ENCODE assay signal across 3 cellular contexts in the genomic region with DNA sequence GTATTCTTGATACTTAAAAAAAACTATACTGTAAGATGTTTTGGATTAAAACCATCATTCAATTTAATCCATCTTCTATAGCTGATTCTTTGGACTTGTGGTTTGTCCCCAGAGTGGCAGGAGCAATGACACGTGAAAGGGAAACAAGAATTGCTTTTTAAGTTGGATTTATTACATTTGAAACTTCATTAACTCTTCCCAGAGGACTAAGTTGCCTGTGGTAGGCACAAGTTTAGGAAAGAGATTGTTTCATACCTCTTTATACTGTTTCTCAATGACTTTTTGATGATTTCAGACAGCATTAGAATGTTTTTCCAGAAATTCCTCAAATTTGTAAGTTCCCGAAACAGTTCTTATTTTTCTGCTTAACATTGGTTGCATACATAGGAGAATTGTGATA.
TF ChIP-seq lines count a peak whose summit lies in the region.

No MANE protein-coding gene starts in this region.

TF ChIP-seq in SK-N-SH treated with all-trans-retinoic acid at 6 μM for 48 hours, 23 proteins besides CTCF, POLR2A, EP300 and RAD21 (continued from another document):
- TF ChIP-seq ZNF8 (CRISPR knock-in tag; IDR thresholded peaks at IDR 0.05) = peak; percentile 52; the same call in 1 of the 2 replicates
- no peak for TF ChIP-seq ARNTL (CRISPR knock-in tag; IDR thresholded peaks at IDR 0.05; ENCODE audit: borderline replicate concordance, low read depth)

TF ChIP-seq in SK-N-SH, 30 proteins besides CTCF, POLR2A, EP300 and RAD21:
- TF ChIP-seq MAX (IDR thresholded peaks at IDR 0.05; ENCODE audit: low read depth) (no peak), RCOR1 (IDR thresholded peaks at IDR 0.05; ENCODE audit: low read length) (no peak), SIN3A (IDR thresholded peaks at IDR 0.05; ENCODE audit: borderline replicate concordance, low read depth, low read length) (no peak), TAF1 (IDR thresholded peaks at IDR 0.05; ENCODE audit: borderline replicate concordance, low read depth, low read length) (no peak), YY1 (IDR thresholded peaks at IDR 0.05; ENCODE audit: low read depth) (no peak), GATA2 (CRISPR knock-in tag; IDR thresholded peaks at IDR 0.05) (no peak), FOXJ3 (CRISPR knock-in tag; IDR thresholded peaks at IDR 0.05) (no peak), FOXM1 (IDR thresholded peaks at IDR 0.05; ENCODE audit: low read depth) (no peak), MXI1 (IDR thresholded peaks at IDR 0.05; ENCODE audit: low read depth, low read length) (no peak)
- TF ChIP-seq, protein P1, sequence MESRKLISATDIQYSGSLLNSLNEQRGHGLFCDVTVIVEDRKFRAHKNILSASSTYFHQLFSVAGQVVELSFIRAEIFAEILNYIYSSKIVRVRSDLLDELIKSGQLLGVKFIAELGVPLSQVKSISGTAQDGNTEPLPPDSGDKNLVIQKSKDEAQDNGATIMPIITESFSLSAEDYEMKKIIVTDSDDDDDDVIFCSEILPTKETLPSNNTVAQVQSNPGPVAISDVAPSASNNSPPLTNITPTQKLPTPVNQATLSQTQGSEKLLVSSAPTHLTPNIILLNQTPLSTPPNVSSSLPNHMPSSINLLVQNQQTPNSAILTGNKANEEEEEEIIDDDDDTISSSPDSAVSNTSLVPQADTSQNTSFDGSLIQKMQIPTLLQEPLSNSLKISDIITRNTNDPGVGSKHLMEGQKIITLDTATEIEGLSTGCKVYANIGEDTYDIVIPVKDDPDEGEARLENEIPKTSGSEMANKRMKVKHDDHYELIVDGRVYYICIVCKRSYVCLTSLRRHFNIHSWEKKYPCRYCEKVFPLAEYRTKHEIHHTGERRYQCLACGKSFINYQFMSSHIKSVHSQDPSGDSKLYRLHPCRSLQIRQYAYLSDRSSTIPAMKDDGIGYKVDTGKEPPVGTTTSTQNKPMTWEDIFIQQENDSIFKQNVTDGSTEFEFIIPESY (IDR thresholded peaks at IDR 0.05; ENCODE audit: borderline replicate concordance, low read depth) = no peak
- TF ChIP-seq, protein P2, sequence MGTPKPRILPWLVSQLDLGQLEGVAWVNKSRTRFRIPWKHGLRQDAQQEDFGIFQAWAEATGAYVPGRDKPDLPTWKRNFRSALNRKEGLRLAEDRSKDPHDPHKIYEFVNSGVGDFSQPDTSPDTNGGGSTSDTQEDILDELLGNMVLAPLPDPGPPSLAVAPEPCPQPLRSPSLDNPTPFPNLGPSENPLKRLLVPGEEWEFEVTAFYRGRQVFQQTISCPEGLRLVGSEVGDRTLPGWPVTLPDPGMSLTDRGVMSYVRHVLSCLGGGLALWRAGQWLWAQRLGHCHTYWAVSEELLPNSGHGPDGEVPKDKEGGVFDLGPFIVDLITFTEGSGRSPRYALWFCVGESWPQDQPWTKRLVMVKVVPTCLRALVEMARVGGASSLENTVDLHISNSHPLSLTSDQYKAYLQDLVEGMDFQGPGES (IDR thresholded peaks at IDR 0.05; ENCODE audit: low read depth, low read length) = no peak

TF ChIP-seq in GM12878, 131 proteins besides CTCF, POLR2A, EP300 and RAD21:
- TF ChIP-seq, protein P3, sequence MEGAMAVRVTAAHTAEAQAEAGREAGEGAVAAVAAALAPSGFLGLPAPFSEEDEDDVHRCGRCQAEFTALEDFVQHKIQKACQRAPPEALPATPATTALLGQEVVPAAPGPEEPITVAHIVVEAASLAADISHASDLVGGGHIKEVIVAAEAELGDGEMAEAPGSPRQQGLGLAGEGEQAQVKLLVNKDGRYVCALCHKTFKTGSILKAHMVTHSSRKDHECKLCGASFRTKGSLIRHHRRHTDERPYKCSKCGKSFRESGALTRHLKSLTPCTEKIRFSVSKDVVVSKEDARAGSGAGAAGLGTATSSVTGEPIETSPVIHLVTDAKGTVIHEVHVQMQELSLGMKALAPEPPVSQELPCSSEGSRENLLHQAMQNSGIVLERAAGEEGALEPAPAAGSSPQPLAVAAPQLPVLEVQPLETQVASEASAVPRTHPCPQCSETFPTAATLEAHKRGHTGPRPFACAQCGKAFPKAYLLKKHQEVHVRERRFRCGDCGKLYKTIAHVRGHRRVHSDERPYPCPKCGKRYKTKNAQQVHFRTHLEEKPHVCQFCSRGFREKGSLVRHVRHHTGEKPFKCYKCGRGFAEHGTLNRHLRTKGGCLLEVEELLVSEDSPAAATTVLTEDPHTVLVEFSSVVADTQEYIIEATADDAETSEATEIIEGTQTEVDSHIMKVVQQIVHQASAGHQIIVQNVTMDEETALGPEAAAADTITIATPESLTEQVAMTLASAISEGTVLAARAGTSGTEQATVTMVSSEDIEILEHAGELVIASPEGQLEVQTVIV (IDR thresholded peaks at IDR 0.05; ENCODE audit: borderline replicate concordance, partially characterized antibody) = no peak
- no peak for TF ChIP-seq MEF2A (IDR thresholded peaks at IDR 0.05; ENCODE audit: insufficient read depth, low read depth, low read length)
- no peak for TF ChIP-seq SMARCA5 (IDR thresholded peaks at IDR 0.05)
- no peak for TF ChIP-seq BCL11A (IDR thresholded peaks at IDR 0.05; ENCODE audit: low read depth, low read length)
- no peak for TF ChIP-seq E2F4 (IDR thresholded peaks at IDR 0.05; ENCODE audit: low read depth, low read length)
- TF ChIP-seq CBX3 (IDR thresholded peaks at IDR 0.05; ENCODE audit: borderline replicate concordance, low read depth) = no peak
- TF ChIP-seq GATAD2B (conservative IDR thresholded peaks at IDR 0.05; ENCODE audit: low read depth) = no peak
- no peak for TF ChIP-seq TAF1 (IDR thresholded peaks at IDR 0.05; ENCODE audit: borderline replicate concordance, low read depth, low read length)
- TF ChIP-seq MAX (IDR thresholded peaks at IDR 0.05; ENCODE audit: low read depth, low read length) = no peak
- no peak for TF ChIP-seq YBX1 (IDR thresholded peaks at IDR 0.05)
- TF ChIP-seq BRCA1 (IDR thresholded peaks at IDR 0.05; ENCODE audit: low read depth, low read length) = no peak
- no peak for TF ChIP-seq ZZZ3 (IDR thresholded peaks at IDR 0.05; ENCODE audit: control insufficient read depth, insufficient read length, low read depth)
- no peak for TF ChIP-seq ZBTB11 (CRISPR knock-in tag; IDR thresholded peaks at IDR 0.05)
- TF ChIP-seq POLR2AphosphoS2 (IDR thresholded peaks at IDR 0.05; ENCODE audit: low read depth, low read length) = no peak
- no peak for TF ChIP-seq SMAD5 (IDR thresholded peaks at IDR 0.05; ENCODE audit: low read depth)
- TF ChIP-seq HSF1 (IDR thresholded peaks at IDR 0.05; ENCODE audit: low read depth, low read length) = no peak
- no peak for TF ChIP-seq CHD1 (IDR thresholded peaks at IDR 0.05; ENCODE audit: low read depth, low read length)
- no peak for TF ChIP-seq SMAD1 (IDR thresholded peaks at IDR 0.05; ENCODE audit: low read depth, partially characterized antibody)
- no peak for TF ChIP-seq NR2C2 (IDR thresholded peaks at IDR 0.05; ENCODE audit: borderline replicate concordance, control insufficient read depth, insufficient read length, low read depth)
- TF ChIP-seq RELA (IDR thresholded peaks at IDR 0.05; ENCODE audit: borderline replicate concordance, partially characterized antibody) = no peak
